In the genomic region with DNA sequence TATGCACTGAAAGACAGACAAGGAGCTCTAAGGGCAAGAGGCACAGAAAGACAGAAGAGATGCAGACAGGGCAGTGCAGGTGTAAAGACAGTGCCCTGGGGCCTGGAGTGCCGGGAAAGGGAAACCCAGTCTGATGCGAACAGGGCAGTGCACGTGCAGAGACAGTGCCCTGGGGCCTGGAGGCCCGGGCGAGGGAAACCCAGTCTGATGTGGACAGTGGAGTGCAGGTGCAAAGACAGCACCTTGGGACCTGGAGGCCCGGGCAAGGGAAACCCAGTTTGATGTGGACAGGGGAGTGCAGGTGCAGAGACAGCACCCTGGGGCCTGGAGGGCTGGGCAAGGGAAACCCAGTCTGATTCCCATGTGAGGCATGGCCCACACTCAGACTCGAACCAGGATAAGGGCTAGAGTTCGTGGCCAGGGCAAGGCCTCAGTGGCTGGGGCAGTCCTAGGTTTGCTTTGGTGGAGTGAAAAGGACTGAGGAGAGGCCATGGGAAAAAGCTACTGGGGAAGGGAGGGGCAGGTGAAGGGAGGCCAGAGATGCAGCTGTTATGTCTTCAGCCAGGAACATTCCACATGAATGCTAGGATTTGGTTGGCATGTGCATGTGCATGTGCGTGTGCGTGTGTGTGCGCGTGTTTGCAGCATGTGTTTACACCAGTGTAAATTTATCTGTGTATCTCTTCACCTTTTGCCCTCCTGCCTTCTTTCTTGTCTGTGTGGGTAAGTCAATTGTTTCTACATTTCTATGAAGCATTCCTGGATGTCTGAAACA, we compare ENCODE assay signal across 22 cellular contexts. TPM values are rescaled to one million over a fixed set of nuclear protein-coding genes. Genes with fewer than 3 reads are reported as not detected.
A peak's percentile ranks its signal among the peaks of the same experiment; 100 is the strongest.
DNase-seq lines count a peak whose midpoint lies in the region; ATAC-seq and FAIRE-seq lines count a peak whose summit lies in the region.
"Had no signal": no experiment of that assay in that cellular context is flagged by ENCODE, and none has a peak within 500 bp of the region (broad histone marks: within the 10 kb centered on the region; RNA-seq: fewer than 3 reads in every experiment).

No MANE protein-coding gene starts in this region.

- H4K12ac ChIP-seq in trophoblast cell (ENCODE audit: low read depth, low read length): no peak overlapping the region

- H2BK120ac ChIP-seq in trophoblast cell (ENCODE audit: insufficient read depth, low read length, poor library complexity): no peak overlapping the region

- peak; percentile 19 for DNase-seq in activated naive CD8-positive, alpha-beta T cell treated with anti-CD3 and anti-CD28 coated beads, Interleukin-2, amount 10 ng/mL, durations not matched to agents 7 days and 5 days
- DNase-seq in trophoblast cell: peak; percentile 46 to 55
- no peak for DNase-seq in HPDE6-E6E7 (ENCODE audit: extremely low spot score)
- DNase-seq in HTR-8/SVneo (ENCODE audit: insufficient read length, low spot score): no peak
- DNase-seq: activated T-cell treated with anti-CD3 and anti-CD28 coated beads for 4 hours, brain microvascular endothelial cell, EL, NCI-H2081, NCI-H510A treated with DMSO at 0.1 percent for 48 hours, right cardiac atrium, SHP77 had no signal

- peaks cover 11% of the 10 kb centered on the region for H3K36me3 Mint-ChIP-seq in activated naive CD8-positive, alpha-beta T cell treated with anti-CD3 and anti-CD28 coated beads, Interleukin-2, amount 10 ng/mL, durations not matched to agents 7 days and 5 days
- H3K36me3 Mint-ChIP-seq: activated naive CD4-positive, alpha-beta T cell treated with anti-CD3 and anti-CD28 coated beads, Interleukin-2, amount 50 U/mL, for 72 hours had no signal

- no peak overlapping the region for H3K9ac ChIP-seq in BLaER1
- no peak overlapping the region for H3K9ac ChIP-seq in trophoblast cell (ENCODE audit: low read length)

- no peak overlapping the region for H2BK5ac ChIP-seq in trophoblast cell (ENCODE audit: low read depth, low read length, poor library complexity)

- no peak overlapping the region for H4K91ac ChIP-seq in trophoblast cell (ENCODE audit: low read depth, low read length)

- H3K27ac Mint-ChIP-seq in activated naive CD8-positive, alpha-beta T cell treated with anti-CD3 and anti-CD28 coated beads, Interleukin-2, amount 10 ng/mL, durations not matched to agents 7 days and 5 days: no peak overlapping the region

- WGBS in trophoblast cell (ENCODE audit: extremely low coverage, insufficient coverage, insufficient read length): no CpG with 5 or more reads among the region's 12 CpGs

- H4K20me1 ChIP-seq in BLaER1: no peaks in the 10 kb centered on the region

- no peak overlapping the region for H2AFZ ChIP-seq in trophoblast cell (ENCODE audit: insufficient read depth, low read length, poor library complexity)

- ATAC-seq in activated naive CD8-positive, alpha-beta T cell treated with anti-CD3 and anti-CD28 coated beads, Interleukin-2, amount 10 ng/mL, durations not matched to agents 7 days and 5 days (ENCODE audit: low read depth): no peak
- ATAC-seq in GM19324 (IDR thresholded peaks at IDR 0.05; ENCODE audit: low FRiP score, unreplicated experiment) (no peak), GM19351 (IDR thresholded peaks at IDR 0.05; ENCODE audit: unreplicated experiment) (no peak)
- ATAC-seq: activated naive CD4-positive, alpha-beta T cell treated with anti-CD3 and anti-CD28 coated beads, Interleukin-2, amount 50 U/mL, for 72 hours; left colon; right cardiac atrium had no signal

- H3K18ac ChIP-seq in trophoblast cell (ENCODE audit: low read length): no peak overlapping the region

- H3K4me3 Mint-ChIP-seq in activated naive CD8-positive, alpha-beta T cell treated with anti-CD3 and anti-CD28 coated beads, Interleukin-2, amount 10 ng/mL, durations not matched to agents 7 days and 5 days: no peak overlapping the region
- H3K4me3 Mint-ChIP-seq: dendritic cell treated with granulocyte-macrophage colony-stimulating factor and Interleukin-4, amounts not matched to agents 40 ng/mL and 50 ng/mL, for 4 days had no signal

- peaks cover 3% of the 10 kb centered on the region for H3K79me1 ChIP-seq in trophoblast cell (ENCODE audit: low read length)

- H3K36me3 ChIP-seq in BLaER1 (no peaks in the 10 kb centered on the region), KOPT-K1 (ENCODE audit: insufficient read depth, low read length) (no peaks in the 10 kb centered on the region), trophoblast cell (ENCODE audit: control insufficient read depth in 1 of 2, insufficient read depth in 2 of 2, low read length in 2 of 2) (no peaks in the 10 kb centered on the region)
- H3K36me3 ChIP-seq: brain microvascular endothelial cell, neutrophil had no signal

- H3K79me2 ChIP-seq in trophoblast cell (ENCODE audit: control insufficient read depth, insufficient read depth, low read length, poor library complexity): no peaks in the 10 kb centered on the region

- no peak overlapping the region for H3K23ac ChIP-seq in trophoblast cell (ENCODE audit: low read length)

- FAIRE-seq in HTR-8/SVneo (lab: Jason Lieb, UNC): no peak
- FAIRE-seq: frontal cortex, H1 had no signal

- no peak overlapping the region for H3K4ac ChIP-seq in trophoblast cell (ENCODE audit: low read depth, low read length)

- H3K4me1 ChIP-seq in BLaER1: peaks cover 54% of the 10 kb centered on the region
- H3K4me1 ChIP-seq in trophoblast cell (ENCODE audit: control insufficient read depth in 1 of 2, insufficient read depth in 2 of 2, low read length in 2 of 2): peaks cover 10 to 14% of the 10 kb centered on the region in 2 experiments

- H3K4me3 ChIP-seq in BLaER1: no peak overlapping the region
- H3K4me3 ChIP-seq in trophoblast cell (ENCODE audit: low read depth, low read length): no peak overlapping the region

- no peaks in the 10 kb centered on the region for H3K9me3 Mint-ChIP-seq in activated naive CD8-positive, alpha-beta T cell treated with anti-CD3 and anti-CD28 coated beads, Interleukin-2, amount 10 ng/mL, durations not matched to agents 7 days and 5 days
- H3K9me3 Mint-ChIP-seq: activated naive CD4-positive, alpha-beta T cell treated with anti-CD3 and anti-CD28 coated beads, Interleukin-2, amount 50 U/mL, for 72 hours; dendritic cell treated with granulocyte-macrophage colony-stimulating factor and Interleukin-4, amounts not matched to agents 40 ng/mL and 50 ng/mL, for 4 days had no signal

- H3K14ac ChIP-seq in trophoblast cell (ENCODE audit: low read length): no peak overlapping the region

- H3K4me1 Mint-ChIP-seq in activated naive CD8-positive, alpha-beta T cell treated with anti-CD3 and anti-CD28 coated beads, Interleukin-2, amount 10 ng/mL, durations not matched to agents 7 days and 5 days: peaks cover 28% of the 10 kb centered on the region

- H3K27ac ChIP-seq in BLaER1: no peak overlapping the region
- peak overlapping the region; percentile 23 for H3K27ac ChIP-seq in KOPT-K1 (ENCODE audit: low read depth, low read length, poor library complexity, severe bottlenecking)
- H3K27ac ChIP-seq in trophoblast cell (ENCODE audit: low read depth, low read length): no peak overlapping the region
- H3K27ac ChIP-seq: brain microvascular endothelial cell, neutrophil had no signal

- H3K27me3 Mint-ChIP-seq in activated naive CD8-positive, alpha-beta T cell treated with anti-CD3 and anti-CD28 coated beads, Interleukin-2, amount 10 ng/mL, durations not matched to agents 7 days and 5 days: no peaks in the 10 kb centered on the region

- H3K27me3 ChIP-seq in BLaER1: no peaks in the 10 kb centered on the region; the same call in 1 of the 2 replicates
- H3K27me3 ChIP-seq in trophoblast cell (ENCODE audit: insufficient read depth, low read length): no peaks in the 10 kb centered on the region
- H3K27me3 ChIP-seq: brain microvascular endothelial cell had no signal

- no peak overlapping the region for H4K8ac ChIP-seq in trophoblast cell (ENCODE audit: low read depth, low read length)

- H3K4me2 ChIP-seq in BLaER1 (peak overlapping the region; percentile 32; the same call in 1 of the 2 replicates), trophoblast cell (ENCODE audit: low read length) (no peak overlapping the region)

- H2AK5ac ChIP-seq in trophoblast cell (ENCODE audit: low read length): no peak overlapping the region

- no peak overlapping the region for H2BK12ac ChIP-seq in trophoblast cell (ENCODE audit: low read length)

- POLR2A ChIA-PET in activated naive CD8-positive, alpha-beta T cell treated with anti-CD3 and anti-CD28 coated beads, Interleukin-2, amount 10 ng/mL, durations not matched to agents 7 days and 5 days (lab: Charles Lee): no interaction called here

- H3K9me3 ChIP-seq in BLaER1 (peaks cover 15% of the 10 kb centered on the region), KOPT-K1 (ENCODE audit: insufficient read depth, low read length, poor library complexity, severe bottlenecking) (peaks cover 7% of the 10 kb centered on the region), trophoblast cell (ENCODE audit: insufficient read depth, low read depth, low read length) (peaks cover 2% of the 10 kb centered on the region)
- H3K9me3 ChIP-seq: Caco-2, neutrophil had no signal

RNA-seq across cellular contexts. Expression of a gene that starts 39.0 kb away (rescaled TPM):
- total RNA-seq in activated naive CD8-positive, alpha-beta T cell treated with anti-CD3 and anti-CD28 coated beads, Interleukin-2, amount 10 ng/mL, durations not matched to agents 7 days and 5 days: 10 to 100 TPM; 76.7 to 84.7 TPM
- polyA plus RNA-seq in trophoblast cell (2013): 23.3 and 25.8 TPM in 2 replicates

Comparison
In these comparisons a context has a peak if more than half of its experiments do, and no peak if none do; other contexts are left out.
1. DNase-seq: peak in activated naive CD8-positive, alpha-beta T cell treated with anti-CD3 and anti-CD28 coated beads, Interleukin-2, amount 10 ng/mL, durations not matched to agents 7 days and 5 days (single experiment) and trophoblast cell (2 of 2); none in HPDE6-E6E7 (single experiment) and HTR-8/SVneo (single experiment).